Comparison of ENCODE assay signal across 2 cellular contexts in the genomic region with DNA sequence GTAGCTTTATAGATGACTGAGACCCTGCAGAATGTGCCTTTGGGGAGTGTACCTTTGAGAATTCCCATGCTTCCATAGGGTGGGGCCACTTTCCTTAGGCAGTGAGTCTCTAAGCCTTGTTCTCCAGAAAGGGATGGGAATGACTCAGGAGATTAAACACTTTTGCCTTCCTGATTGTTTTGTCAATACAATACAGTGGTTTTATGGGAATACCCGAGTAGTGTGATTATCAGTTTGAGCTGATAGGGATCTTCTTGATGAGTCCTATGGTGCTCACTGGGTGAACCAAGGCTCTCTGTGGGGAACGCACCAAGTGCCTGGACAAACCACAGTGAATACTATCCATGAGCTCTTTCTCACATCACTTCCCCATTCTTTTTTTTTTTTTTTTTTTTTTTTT.
TF ChIP-seq lines count a peak whose summit lies in the region.

No MANE protein-coding gene starts in this region.

TF ChIP-seq in endothelial cell of umbilical vein, 7 proteins besides CTCF, POLR2A, EP300 and RAD21 (continued from another document):
- peak; percentile 56 for TF ChIP-seq JUN (IDR thresholded peaks at IDR 0.05; ENCODE audit: borderline replicate concordance, insufficient read depth, insufficient read length, low read depth)

TF ChIP-seq in HEK293T, 16 proteins besides CTCF, POLR2A, EP300 and RAD21 (continued from another document):
- TF ChIP-seq L3MBTL2 (conservative IDR thresholded peaks at IDR 0.05) (no peak), ELF4 (IDR thresholded peaks at IDR 0.05) (no peak)
